ENCODE assay signal across 24 cellular contexts in genomic region chr14:67486890-67487289, GRCh38. TPM values are rescaled to one million over a fixed set of nuclear protein-coding genes. Genes with fewer than 3 reads are reported as not detected.
DNase-seq lines count a peak whose midpoint lies in the region; ATAC-seq and TF ChIP-seq lines count a peak whose summit lies in the region.
"Had no signal": no experiment of that assay in that cellular context is flagged by ENCODE, and none has a peak within 500 bp of the region (broad histone marks: within the 10 kb centered on the region; RNA-seq: fewer than 3 reads in every experiment).

No MANE protein-coding gene starts in this region.

- TF ChIP-seq CTCF in heart right ventricle (IDR thresholded peaks at IDR 0.05) (peak in 2 of 9 donors; percentile 16 to 34), neural progenitor cell (IDR thresholded peaks at IDR 0.05) (no peak)

- peak overlapping the region; percentile 85 for H3K4me3 Mint-ChIP-seq in activated CD4-positive, alpha-beta T cell treated with anti-CD3 and anti-CD28 coated beads, Interleukin-2, amount 10 ng/mL, durations not matched to agents 7 days and 5 days
- H3K4me3 Mint-ChIP-seq in neural progenitor cell = no peak overlapping the region

- H3K27ac Mint-ChIP-seq in activated CD4-positive, alpha-beta T cell treated with anti-CD3 and anti-CD28 coated beads, Interleukin-2, amount 10 ng/mL, durations not matched to agents 7 days and 5 days = peak overlapping the region; percentile 97
- H3K27ac Mint-ChIP-seq in neural progenitor cell = peak overlapping the region; percentile 50

- intact Hi-C loops in heart right ventricle (cut with DNase I) = loop anchor here in 2 of 10 donors (1.0 to 5.0 kb wide), 2 partner anchors 60 kb away; no protein-coding TSS in a partner anchor

- no peak for DNase-seq in activated CD4-positive, alpha-beta T cell treated with anti-CD3 and anti-CD28 coated beads, Interleukin-2, amount 10 ng/mL, durations not matched to agents 7 days and 5 days
- DNase-seq in activated CD4-positive, alpha-beta T cell treated with anti-CD3 and anti-CD28 coated beads for 48 hours = no peak
- DNase-seq in heart right ventricle (peak; percentile 49 to 63), neural progenitor cell (ENCODE audit: low spot score) (no peak), NOMO-1 treated with DMSO at 0.1 percent for 48 hours (lab: John Stamatoyannopoulos, UW; ENCODE audit: unreplicated experiment) (no peak), NCI-H774 (lab: John Stamatoyannopoulos, UW) (no peak), H4 (ENCODE audit: low spot score) (no peak)
- DNase-seq: 8988T; activated B cell treated with CpG ODN at 0.5 μM for 24 hours; activated CD4-positive, alpha-beta memory T cell treated with anti-CD3 and anti-CD28 coated beads for 36 hours; activated naive CD4-positive, alpha-beta T cell treated with Interleukin-2 at 50 U/mL for 16 hours; AML-193; cerebellar nuclear complex; hippocampal formation; mammary epithelial cell; NCI-H2171; retina; SK-N-SH; stimulated activated CD4-positive, alpha-beta T cell treated with anti-CD3 and anti-CD28 coated beads, Interleukin-4, amount 100 ng/mL, for 4 hours; stomach; T1000; transverse colon had no signal

- POLR2A ChIA-PET in activated CD4-positive, alpha-beta T cell treated with anti-CD3 and anti-CD28 coated beads, Interleukin-2, amount 10 ng/mL, durations not matched to agents 7 days and 5 days (lab: Charles Lee) = no interaction called here

- H3K27me3 ChIP-seq in heart right ventricle = no peaks in the 10 kb centered on the region
- H3K27me3 ChIP-seq in neural progenitor cell = no peaks in the 10 kb centered on the region
- H3K27me3 ChIP-seq: stomach, transverse colon had no signal

- H4K20me1 ChIP-seq in neural progenitor cell (ENCODE audit: low read depth) = no peaks in the 10 kb centered on the region

- H3K27ac ChIP-seq in KOPT-K1 (ENCODE audit: low read depth, low read length, poor library complexity, severe bottlenecking) (peak overlapping the region; percentile 87), heart right ventricle (peak overlapping the region in 5 of 10 donors; percentile 12 to 91 (median 48)), neural progenitor cell (no peak overlapping the region)
- H3K27ac ChIP-seq: epithelial cell of prostate, transverse colon had no signal

- H3K79me2 ChIP-seq in neural progenitor cell (ENCODE audit: low read depth) = no peaks in the 10 kb centered on the region

- peaks cover 61% of the 10 kb centered on the region for H3K4me1 Mint-ChIP-seq in activated CD4-positive, alpha-beta T cell treated with anti-CD3 and anti-CD28 coated beads, Interleukin-2, amount 10 ng/mL, durations not matched to agents 7 days and 5 days
- peaks cover 3% of the 10 kb centered on the region for H3K4me1 Mint-ChIP-seq in neural progenitor cell

- no peak overlapping the region for H3K4me2 ChIP-seq in neural progenitor cell
- H3K4me2 ChIP-seq: SK-N-SH had no signal

- H3K36me3 ChIP-seq in KOPT-K1 (ENCODE audit: insufficient read depth, low read length) (peaks cover 10% of the 10 kb centered on the region), heart right ventricle (peaks cover 0 to 20% (median 0%) of the 10 kb centered on the region in 9 donors), neural progenitor cell (no peaks in the 10 kb centered on the region)
- H3K36me3 ChIP-seq: transverse colon had no signal

- CTCF ChIA-PET in activated CD4-positive, alpha-beta T cell treated with anti-CD3 and anti-CD28 coated beads, Interleukin-2, amount 10 ng/mL, durations not matched to agents 7 days and 5 days (lab: Charles Lee) = interaction anchor here (0.8 to 1.7 kb wide), 2 partner anchors 17 to 85 kb away, joined by 3 to 4 read pairs; no protein-coding TSS in a partner anchor

- H3F3A ChIP-seq in neural progenitor cell (ENCODE audit: low read depth) = no peaks in the 10 kb centered on the region

- H3K27me3 Mint-ChIP-seq in activated CD4-positive, alpha-beta T cell treated with anti-CD3 and anti-CD28 coated beads, Interleukin-2, amount 10 ng/mL, durations not matched to agents 7 days and 5 days = peaks cover 4% of the 10 kb centered on the region
- peaks cover 13% of the 10 kb centered on the region for H3K27me3 Mint-ChIP-seq in neural progenitor cell (ENCODE audit: insufficient read depth, low read depth)
- H3K27me3 Mint-ChIP-seq: activated B cell treated with CpG ODN at 0.5 μM for 24 hours had no signal

- ATAC-seq in heart right ventricle = peak; percentile 56 to 90 (median 85)

- no peak overlapping the region for H3K9ac ChIP-seq in neural progenitor cell
- H3K9ac ChIP-seq: SK-N-SH had no signal

- peaks cover 3 to 51% (median 22%) of the 10 kb centered on the region in 9 donors for H3K4me1 ChIP-seq in heart right ventricle
- peaks cover 6% of the 10 kb centered on the region for H3K4me1 ChIP-seq in neural progenitor cell

- H3K4me3 ChIP-seq in heart right ventricle (no peak overlapping the region), neural progenitor cell (no peak overlapping the region)
- H3K4me3 ChIP-seq: transverse colon had no signal

- 41 to 54% methylated on average over 4 of the region's 4 CpGs for WGBS in heart right ventricle, 2 donors

- no peak overlapping the region for H2AFZ ChIP-seq in neural progenitor cell (replicated peaks)

- H3K9me3 Mint-ChIP-seq in activated CD4-positive, alpha-beta T cell treated with anti-CD3 and anti-CD28 coated beads, Interleukin-2, amount 10 ng/mL, durations not matched to agents 7 days and 5 days = peaks cover 7% of the 10 kb centered on the region
- H3K9me3 Mint-ChIP-seq in neural progenitor cell = peaks cover 6% of the 10 kb centered on the region
- H3K9me3 Mint-ChIP-seq: activated B cell treated with CpG ODN at 0.5 μM for 24 hours; activated CD4-positive, alpha-beta memory T cell treated with anti-CD3 and anti-CD28 coated beads for 36 hours had no signal

- H3K36me3 Mint-ChIP-seq in activated CD4-positive, alpha-beta T cell treated with anti-CD3 and anti-CD28 coated beads, Interleukin-2, amount 10 ng/mL, durations not matched to agents 7 days and 5 days (ENCODE audit: low read depth) = peaks cover 29% of the 10 kb centered on the region
- no peaks in the 10 kb centered on the region for H3K36me3 Mint-ChIP-seq in neural progenitor cell
- H3K36me3 Mint-ChIP-seq: activated CD4-positive, alpha-beta memory T cell treated with anti-CD3 and anti-CD28 coated beads for 36 hours had no signal

- H3K9me3 ChIP-seq in KOPT-K1 (ENCODE audit: insufficient read depth, low read length, poor library complexity, severe bottlenecking) = no peaks in the 10 kb centered on the region
- H3K9me3 ChIP-seq in heart right ventricle = no peaks in the 10 kb centered on the region
- H3K9me3 ChIP-seq in neural progenitor cell (ENCODE audit: low read depth) = no peaks in the 10 kb centered on the region
- H3K9me3 ChIP-seq: SK-N-SH, stomach, transverse colon had no signal

RNA-seq across cellular contexts. Expression of gene TMEM229B, which starts 1.6 kb away (rescaled TPM):
- 10 to 100 TPM; 24.3 to 25.1 TPM for total RNA-seq in activated CD4-positive, alpha-beta T cell treated with anti-CD3 and anti-CD28 coated beads, Interleukin-2, amount 10 ng/mL, durations not matched to agents 7 days and 5 days
- total RNA-seq in heart right ventricle (1 to 10 TPM in 9 of 10 donors, under 1 TPM in 1; 1.00 to 5.9 (median 1.7) TPM), neural progenitor cell (ENCODE audit: low replicate concordance) (0.12 TPM in 1 of 2 replicates, not detected in the other)
- under 1 TPM; 0.51 to 0.68 TPM for polyA plus RNA-seq in heart right ventricle
- total RNA-seq in H4 (2014; rRNA removed; shearing (Covaris generic)) = 4.9 and 5.7 TPM in 2 replicates

RNA-seq across cellular contexts. Expression of gene PLEKHH1, which starts 46.2 kb away (rescaled TPM):
- under 1 TPM; 0.29 to 0.50 TPM for total RNA-seq in activated CD4-positive, alpha-beta T cell treated with anti-CD3 and anti-CD28 coated beads, Interleukin-2, amount 10 ng/mL, durations not matched to agents 7 days and 5 days
- total RNA-seq in heart right ventricle = 1 to 10 TPM; 1.7 to 7.8 (median 3.7) TPM
- polyA plus RNA-seq in heart right ventricle = 10 to 100 TPM in 1 of 2 donors, 1 to 10 TPM in 1; 2.3 to 14.8 TPM
- total RNA-seq in neural progenitor cell (ENCODE audit: low replicate concordance) = 10.1 and 17.6 TPM in 2 replicates
- total RNA-seq in H4 (2014; rRNA removed; shearing (Covaris generic)) = 0.94 and 1.8 TPM in 2 replicates

Comparison
In these comparisons a context has a peak if more than half of its experiments do, and no peak if none do; other contexts are left out.
1. DNase-seq: peak in heart right ventricle (2 of 2); none in activated CD4-positive, alpha-beta T cell treated with anti-CD3 and anti-CD28 coated beads, Interleukin-2, amount 10 ng/mL, durations not matched to agents 7 days and 5 days (single experiment), activated CD4-positive, alpha-beta T cell treated with anti-CD3 and anti-CD28 coated beads for 48 hours (single experiment), neural progenitor cell (single experiment), NOMO-1 treated with DMSO at 0.1 percent for 48 hours (single experiment), NCI-H774 (single experiment) and H4 (single experiment).